8 cellular contexts compared by ENCODE assay signal in genomic region chr1:243848165-243849088, GRCh38. TPM values are rescaled to one million over a fixed set of nuclear protein-coding genes. Genes with fewer than 3 reads are reported as not detected.
DNase-seq lines count a peak whose midpoint lies in the region; ATAC-seq and TF ChIP-seq lines count a peak whose summit lies in the region.

No MANE protein-coding gene starts in this region.

- WGBS in HUES64: 59% methylated on average over 8 of the region's 8 CpGs

- H3K27ac Mint-ChIP-seq in central memory CD8-positive, alpha-beta T cell (ENCODE audit: low read depth): peak overlapping the region; percentile 99
- peak overlapping the region; percentile 92 to 99 (median 96) for H3K27ac Mint-ChIP-seq in naive B cell

- no peak for ATAC-seq in central memory CD8-positive, alpha-beta T cell (replicated peaks; ENCODE audit: extremely low read depth, poor library complexity, severe bottlenecking)
- ATAC-seq in naive B cell (ENCODE audit: low read depth in 2 of 2): no peak
- ATAC-seq in GM19395 (IDR thresholded peaks at IDR 0.05; ENCODE audit: unreplicated experiment): no peak

- 0 out of 2 replicates have a peak, but pooled peaks cover 3% of the 10 kb centered on the region for H3K9me3 ChIP-seq in HUES64 (ENCODE audit: insufficient read depth, low read depth, low read length)

- no peaks in the 10 kb centered on the region for H3K36me3 ChIP-seq in HUES64 (ENCODE audit: insufficient read depth, low read length)

- peaks cover 15% of the 10 kb centered on the region for H3K4me1 ChIP-seq in HUES64 (ENCODE audit: insufficient read depth, low read length)

- peaks cover 12% of the 10 kb centered on the region; the same call in 1 of the 2 replicates for H3K27me3 ChIP-seq in HUES64 (ENCODE audit: insufficient read depth, low read length)

- H3K4me3 ChIP-seq in AG10803 (ENCODE audit: low read length): peak overlapping the region; percentile 77
- H3K4me3 ChIP-seq in HUES64 (ENCODE audit: low read length): peak overlapping the region; percentile 79

- no peaks in the 10 kb centered on the region for H3K9me3 Mint-ChIP-seq in central memory CD8-positive, alpha-beta T cell
- H3K9me3 Mint-ChIP-seq in naive B cell: no peaks in the 10 kb centered on the region

- no peak for TF ChIP-seq CTCF in AG10803 (conservative IDR thresholded peaks at IDR 0.05; ENCODE audit: low read length)

- peaks cover 19% of the 10 kb centered on the region for H3K36me3 Mint-ChIP-seq in central memory CD8-positive, alpha-beta T cell (ENCODE audit: insufficient read depth)
- H3K36me3 Mint-ChIP-seq in naive B cell: no peaks in the 10 kb centered on the region

- DNase-seq in AG10803 (ENCODE audit: low read depth) (no peak), naive B cell (no peak), amniotic stem cell (lab: John Stamatoyannopoulos, UW) (no peak), NK-92 (lab: John Stamatoyannopoulos, UW; ENCODE audit: unreplicated experiment) (no peak), RKO (ENCODE audit: low spot score) (no peak)
- DNase-seq in central memory CD8-positive, alpha-beta T cell (ENCODE audit: low spot score in 2 of 2): no peak

- H3K27ac ChIP-seq in HUES64 (ENCODE audit: low read depth, low read length): peak overlapping the region; percentile 74; the same call in 1 of the 2 replicates

- H3K27me3 Mint-ChIP-seq in central memory CD8-positive, alpha-beta T cell: no peaks in the 10 kb centered on the region
- peaks cover 0 to 4% (median 0%) of the 10 kb centered on the region in 3 donors for H3K27me3 Mint-ChIP-seq in naive B cell

- H3K4me1 Mint-ChIP-seq in central memory CD8-positive, alpha-beta T cell: peaks cover 30% of the 10 kb centered on the region
- peaks cover 11 to 31% (median 23%) of the 10 kb centered on the region in 3 donors for H3K4me1 Mint-ChIP-seq in naive B cell

- peak overlapping the region; percentile 52; the same call in 1 of the 2 replicates for H3K9ac ChIP-seq in HUES64 (ENCODE audit: low read depth, low read length)

- H3K4me3 Mint-ChIP-seq in central memory CD8-positive, alpha-beta T cell: peak overlapping the region; percentile 97
- H3K4me3 Mint-ChIP-seq in naive B cell: peak overlapping the region; percentile 84 to 97 (median 94)

RNA-seq across cellular contexts. Expression of gene AKT3, which starts 1.6 kb away (rescaled TPM):
- 8.5 TPM for polyA plus RNA-seq in HUES64 (2013, experiment 1 of 2)
- polyA plus RNA-seq in HUES64 (2013, experiment 2 of 2): 12.1 TPM
- 1 to 10 TPM in 5 of 6 donors, not detected in 1; 2.8 to 6.4 (median 3.5) TPM for polyA plus RNA-seq in naive B cell (ENCODE audit: low read depth in 6 of 6)
